8 cellular contexts compared by ENCODE assay signal in the genomic region with DNA sequence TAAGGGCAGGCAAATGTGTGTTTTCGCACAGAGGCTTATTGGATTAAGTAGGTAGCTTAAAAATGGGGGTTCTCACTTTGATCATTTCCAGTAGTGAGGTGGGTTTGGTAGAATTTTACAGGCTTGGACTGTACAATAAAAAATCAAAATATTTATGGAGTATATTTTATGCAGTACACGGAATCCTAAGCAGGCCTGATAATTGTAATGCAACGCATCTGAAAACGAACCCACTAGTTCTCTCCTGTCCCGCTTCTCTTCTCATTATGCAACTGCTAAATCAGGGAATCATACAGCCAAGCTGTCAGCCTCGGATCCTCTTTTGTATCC. TPM values are rescaled to one million over a fixed set of nuclear protein-coding genes. Genes with fewer than 3 reads are reported as not detected.
A peak's percentile ranks its signal among the peaks of the same experiment; 100 is the strongest.
DNase-seq lines count a peak whose midpoint lies in the region; ATAC-seq and TF ChIP-seq lines count a peak whose summit lies in the region.

No MANE protein-coding gene starts in this region.

- peaks cover 8% of the 10 kb centered on the region for H3K36me3 Mint-ChIP-seq in stimulated activated naive CD8-positive, alpha-beta T cell treated with anti-CD3 and anti-CD28 coated beads, Interleukin-15, Interleukin-2, amounts not matched to agents 100 ng/mL and 50 ng/mL, for 24 hours (ENCODE audit: low read depth)
- H3K36me3 Mint-ChIP-seq in activated naive CD8-positive, alpha-beta T cell treated with anti-CD3 and anti-CD28 coated beads for 36 hours: peaks cover 3% of the 10 kb centered on the region
- H3K36me3 Mint-ChIP-seq in mesothelial cell of epicardium: no peaks in the 10 kb centered on the region

- no peak for DNase-seq in stimulated activated naive CD8-positive, alpha-beta T cell treated with anti-CD3 and anti-CD28 coated beads, Interleukin-15, Interleukin-2, amounts not matched to agents 100 U/mL and 50 U/mL, for 24 hours
- DNase-seq in activated naive CD8-positive, alpha-beta T cell treated with anti-CD3 and anti-CD28 coated beads for 36 hours: no peak
- DNase-seq in mesothelial cell of epicardium (ENCODE audit: low spot score in 2 of 2, unreplicated experiment in 2 of 2): no peak
- DNase-seq in NCI-H2107 (lab: John Stamatoyannopoulos, UW): no peak
- no peak for DNase-seq in GM13976 (ENCODE audit: low spot score)
- no peak for DNase-seq in RKO (ENCODE audit: low spot score)

- H3K9me3 Mint-ChIP-seq in stimulated activated naive CD8-positive, alpha-beta T cell treated with anti-CD3 and anti-CD28 coated beads, Interleukin-15, Interleukin-2, amounts not matched to agents 100 ng/mL and 50 ng/mL, for 24 hours: no peaks in the 10 kb centered on the region
- no peaks in the 10 kb centered on the region for H3K9me3 Mint-ChIP-seq in activated naive CD8-positive, alpha-beta T cell treated with anti-CD3 and anti-CD28 coated beads for 36 hours
- no peaks in the 10 kb centered on the region for H3K9me3 Mint-ChIP-seq in mesothelial cell of epicardium

- H3K4me1 Mint-ChIP-seq in stimulated activated naive CD8-positive, alpha-beta T cell treated with anti-CD3 and anti-CD28 coated beads, Interleukin-15, Interleukin-2, amounts not matched to agents 100 ng/mL and 50 ng/mL, for 24 hours (ENCODE audit: low read depth): peaks cover 40% of the 10 kb centered on the region
- H3K4me1 Mint-ChIP-seq in activated naive CD8-positive, alpha-beta T cell treated with anti-CD3 and anti-CD28 coated beads for 36 hours: peaks cover 38% of the 10 kb centered on the region
- H3K4me1 Mint-ChIP-seq in mesothelial cell of epicardium: peaks cover 28% of the 10 kb centered on the region

- no peak for ATAC-seq in stimulated activated naive CD8-positive, alpha-beta T cell treated with anti-CD3 and anti-CD28 coated beads, Interleukin-15, Interleukin-2, amounts not matched to agents 100 U/mL and 50 U/mL, for 24 hours
- no peak for ATAC-seq in HG03196 (IDR thresholded peaks at IDR 0.05; ENCODE audit: unreplicated experiment)

- in situ Hi-C loops in GM13976 (cut with MboI; ENCODE audit: low sequenced_read_pairs, unreplicated experiment): no loop called here

- no peaks in the 10 kb centered on the region for H3K27me3 Mint-ChIP-seq in stimulated activated naive CD8-positive, alpha-beta T cell treated with anti-CD3 and anti-CD28 coated beads, Interleukin-15, Interleukin-2, amounts not matched to agents 100 ng/mL and 50 ng/mL, for 24 hours
- H3K27me3 Mint-ChIP-seq in activated naive CD8-positive, alpha-beta T cell treated with anti-CD3 and anti-CD28 coated beads for 36 hours: no peaks in the 10 kb centered on the region
- H3K27me3 Mint-ChIP-seq in mesothelial cell of epicardium (ENCODE audit: low read depth): peaks cover 14% of the 10 kb centered on the region

- TF ChIP-seq CTCF in mesothelial cell of epicardium (IDR thresholded peaks at IDR 0.05; ENCODE audit: unreplicated experiment) (no peak), GM13976 (IDR thresholded peaks at IDR 0.05; ENCODE audit: borderline replicate concordance, control extremely low read depth, extremely low read depth, insufficient read depth, missing control alignments) (no peak)

- peak overlapping the region; percentile 94 for H3K4me3 Mint-ChIP-seq in stimulated activated naive CD8-positive, alpha-beta T cell treated with anti-CD3 and anti-CD28 coated beads, Interleukin-15, Interleukin-2, amounts not matched to agents 100 ng/mL and 50 ng/mL, for 24 hours
- peak overlapping the region; percentile 98 for H3K4me3 Mint-ChIP-seq in activated naive CD8-positive, alpha-beta T cell treated with anti-CD3 and anti-CD28 coated beads for 36 hours
- peak overlapping the region; percentile 95 for H3K4me3 Mint-ChIP-seq in mesothelial cell of epicardium

- H3K27ac Mint-ChIP-seq in stimulated activated naive CD8-positive, alpha-beta T cell treated with anti-CD3 and anti-CD28 coated beads, Interleukin-15, Interleukin-2, amounts not matched to agents 100 ng/mL and 50 ng/mL, for 24 hours: peak overlapping the region; percentile 85
- H3K27ac Mint-ChIP-seq in activated naive CD8-positive, alpha-beta T cell treated with anti-CD3 and anti-CD28 coated beads for 36 hours: peak overlapping the region; percentile 91
- H3K27ac Mint-ChIP-seq in mesothelial cell of epicardium: peak overlapping the region; percentile 95

RNA-seq across cellular contexts. Expression of a gene that starts 0.4 kb away (rescaled TPM):
- total RNA-seq in activated naive CD8-positive, alpha-beta T cell treated with anti-CD3 and anti-CD28 coated beads for 36 hours: 10 to 100 TPM; 39.0 to 40.5 TPM
- total RNA-seq in mesothelial cell of epicardium: 13.9 to 17.6 TPM (median 16.3 TPM) in 3 replicates
